In genomic region chr10:12720217-12720981, GRCh38 we compare ENCODE assay signal across 1 cellular context.
TF ChIP-seq lines count a peak whose summit lies in the region.

No MANE protein-coding gene starts in this region.

TF ChIP-seq in HEK293, 187 proteins besides CTCF, POLR2A, EP300 and RAD21 (continued from another document):
- TF ChIP-seq REST (tag by site-specific recombination; IDR thresholded peaks at IDR 0.05) = no peak
- TF ChIP-seq ZNF76 (tag by site-specific recombination; IDR thresholded peaks at IDR 0.05; ENCODE audit: borderline replicate concordance, low read depth) = no peak
- TF ChIP-seq HOXD13 (CRISPR knock-in tag; IDR thresholded peaks at IDR 0.05; ENCODE audit: borderline replicate concordance) = no peak
- TF ChIP-seq PRDM2 (tag by site-specific recombination; IDR thresholded peaks at IDR 0.05; ENCODE audit: borderline replicate concordance) = no peak
- TF ChIP-seq ZNF146 (tag by site-specific recombination; IDR thresholded peaks at IDR 0.05) = peak; percentile 43; the same call in 1 of the 2 replicates
- TF ChIP-seq ZNF211 (tag by site-specific recombination; IDR thresholded peaks at IDR 0.05; ENCODE audit: low read depth) = no peak
- TF ChIP-seq IKZF3 (tag by site-specific recombination; IDR thresholded peaks at IDR 0.05) = peak; percentile 97
- TF ChIP-seq TRIM28 (IDR thresholded peaks at IDR 0.05; ENCODE audit: borderline replicate concordance, low read length) = peak; percentile 94
- TF ChIP-seq ZNF239 (tag by site-specific recombination; IDR thresholded peaks at IDR 0.05) = no peak; the same call in 1 of the 2 replicates
- peak; percentile 67; the same call in 1 of the 2 replicates for TF ChIP-seq ZNF596 (tag by site-specific recombination; IDR thresholded peaks at IDR 0.05)
- peak; percentile 98 for TF ChIP-seq TSHZ1 (tag by site-specific recombination; IDR thresholded peaks at IDR 0.05; ENCODE audit: borderline replicate concordance)
- no peak for TF ChIP-seq ZSCAN18 (tag by site-specific recombination; IDR thresholded peaks at IDR 0.05)
- no peak for TF ChIP-seq ZNF16 (tag by site-specific recombination; IDR thresholded peaks at IDR 0.05; ENCODE audit: low read depth)
- TF ChIP-seq ZBTB26 (tag by site-specific recombination; optimal IDR thresholded peaks at IDR 0.05) = no peak
- TF ChIP-seq ZNF175 (tag by site-specific recombination; IDR thresholded peaks at IDR 0.05) = no peak
- TF ChIP-seq PBX3 (CRISPR knock-in tag; IDR thresholded peaks at IDR 0.05) = 0 out of 2 replicates have a peak, but pooled peaks have one; percentile 29
- TF ChIP-seq ZBTB17 (tag by site-specific recombination; IDR thresholded peaks at IDR 0.05) = peak; percentile 91
- 0 out of 2 replicates have a peak, but pooled peaks have one; percentile 14 for TF ChIP-seq ZNF600 (tag by site-specific recombination; IDR thresholded peaks at IDR 0.05)
- no peak for TF ChIP-seq ZNF112 (tag by site-specific recombination; IDR thresholded peaks at IDR 0.05)
- TF ChIP-seq REPIN1 (tag by site-specific recombination; IDR thresholded peaks at IDR 0.05; ENCODE audit: low read depth) = no peak
- no peak for TF ChIP-seq RBAK (tag by site-specific recombination; IDR thresholded peaks at IDR 0.05)
- no peak for TF ChIP-seq ZBTB6 (tag by site-specific recombination; IDR thresholded peaks at IDR 0.05)
- peak; percentile 55 for TF ChIP-seq ZNF398 (tag by site-specific recombination; IDR thresholded peaks at IDR 0.05)
- TF ChIP-seq ZNF416 (tag by site-specific recombination; IDR thresholded peaks at IDR 0.05) = no peak
- peak; percentile 33; the same call in 1 of the 2 replicates for TF ChIP-seq ZNF488 (tag by site-specific recombination; IDR thresholded peaks at IDR 0.05)
- TF ChIP-seq ZNF140 (tag by site-specific recombination; IDR thresholded peaks at IDR 0.05) = no peak
- no peak for TF ChIP-seq ZNF202 (tag by site-specific recombination; IDR thresholded peaks at IDR 0.05; ENCODE audit: borderline replicate concordance)
- no peak for TF ChIP-seq ZNF621 (tag by site-specific recombination; IDR thresholded peaks at IDR 0.05)
- TF ChIP-seq ZNF654 (tag by site-specific recombination; IDR thresholded peaks at IDR 0.05; ENCODE audit: low read depth) = no peak
- TF ChIP-seq ZBTB20 (tag by site-specific recombination; IDR thresholded peaks at IDR 0.05) = no peak
- no peak for TF ChIP-seq KLF7 (tag by site-specific recombination; IDR thresholded peaks at IDR 0.05; ENCODE audit: borderline replicate concordance)
- TF ChIP-seq ZNF529 (tag by site-specific recombination; IDR thresholded peaks at IDR 0.05; ENCODE audit: insufficient replicate concordance) = peak; percentile 48
- TF ChIP-seq ZNF544 (tag by site-specific recombination; IDR thresholded peaks at IDR 0.05) = no peak
